Comparison of ENCODE assay signal across 8 cellular contexts in genomic region chr5:116574682-116575634, GRCh38. TPM values are rescaled to one million over a fixed set of nuclear protein-coding genes. Genes with fewer than 3 reads are reported as not detected.
A peak's percentile ranks its signal among the peaks of the same experiment; 100 is the strongest.
DNase-seq lines count a peak whose midpoint lies in the region; ATAC-seq and TF ChIP-seq lines count a peak whose summit lies in the region.

A gene with protein sequence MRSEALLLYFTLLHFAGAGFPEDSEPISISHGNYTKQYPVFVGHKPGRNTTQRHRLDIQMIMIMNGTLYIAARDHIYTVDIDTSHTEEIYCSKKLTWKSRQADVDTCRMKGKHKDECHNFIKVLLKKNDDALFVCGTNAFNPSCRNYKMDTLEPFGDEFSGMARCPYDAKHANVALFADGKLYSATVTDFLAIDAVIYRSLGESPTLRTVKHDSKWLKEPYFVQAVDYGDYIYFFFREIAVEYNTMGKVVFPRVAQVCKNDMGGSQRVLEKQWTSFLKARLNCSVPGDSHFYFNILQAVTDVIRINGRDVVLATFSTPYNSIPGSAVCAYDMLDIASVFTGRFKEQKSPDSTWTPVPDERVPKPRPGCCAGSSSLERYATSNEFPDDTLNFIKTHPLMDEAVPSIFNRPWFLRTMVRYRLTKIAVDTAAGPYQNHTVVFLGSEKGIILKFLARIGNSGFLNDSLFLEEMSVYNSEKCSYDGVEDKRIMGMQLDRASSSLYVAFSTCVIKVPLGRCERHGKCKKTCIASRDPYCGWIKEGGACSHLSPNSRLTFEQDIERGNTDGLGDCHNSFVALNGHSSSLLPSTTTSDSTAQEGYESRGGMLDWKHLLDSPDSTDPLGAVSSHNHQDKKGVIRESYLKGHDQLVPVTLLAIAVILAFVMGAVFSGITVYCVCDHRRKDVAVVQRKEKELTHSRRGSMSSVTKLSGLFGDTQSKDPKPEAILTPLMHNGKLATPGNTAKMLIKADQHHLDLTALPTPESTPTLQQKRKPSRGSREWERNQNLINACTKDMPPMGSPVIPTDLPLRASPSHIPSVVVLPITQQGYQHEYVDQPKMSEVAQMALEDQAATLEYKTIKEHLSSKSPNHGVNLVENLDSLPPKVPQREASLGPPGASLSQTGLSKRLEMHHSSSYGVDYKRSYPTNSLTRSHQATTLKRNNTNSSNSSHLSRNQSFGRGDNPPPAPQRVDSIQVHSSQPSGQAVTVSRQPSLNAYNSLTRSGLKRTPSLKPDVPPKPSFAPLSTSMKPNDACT (minus strand): TSS chr5:116574823. CDS start chr5:116504944, 69,879 bp downstream.

- no peaks in the 10 kb centered on the region for H3K27me3 ChIP-seq in NT2/D1 (ENCODE audit: insufficient read depth, insufficient read length)
- H3K27me3 ChIP-seq in heart right ventricle, result peaks cover 0 to 77% (median 18%) of the 10 kb centered on the region in 7 donors
- H3K27me3 ChIP-seq in uterus, result no peaks in the 10 kb centered on the region

- H3K36me3 ChIP-seq in NT2/D1 (ENCODE audit: insufficient read depth, insufficient read length, low read length), result peaks cover 17% of the 10 kb centered on the region
- no peaks in the 10 kb centered on the region for H3K36me3 ChIP-seq in heart right ventricle
- no peaks in the 10 kb centered on the region for H3K36me3 ChIP-seq in uterus

- ATAC-seq in GM21390 (IDR thresholded peaks at IDR 0.05; ENCODE audit: unreplicated experiment), result peak; percentile 56
- peak; percentile 86 to 95 (median 89) for ATAC-seq in heart right ventricle

- peak; percentile 73 to 85 for TF ChIP-seq POLR2A in uterus (IDR thresholded peaks at IDR 0.05)

- peak within 1 kb of the TSS; percentile 99 for H3K9ac ChIP-seq in NT2/D1 (ENCODE audit: insufficient read length, low read depth)

- WGBS in heart right ventricle, 2 donors, result 0 to 1% methylated on average over 61 of the region's 61 CpGs

- H3K27ac Mint-ChIP-seq in osteocyte (ENCODE audit: unreplicated experiment), result peak within 1 kb of the TSS; percentile 72

- H3K4me1 Mint-ChIP-seq in osteocyte (ENCODE audit: unreplicated experiment), result peaks cover 37% of the 10 kb centered on the region

- peak; percentile 90 for DNase-seq in DMS53 treated with DMSO at 0.1 percent for 48 hours (lab: John Stamatoyannopoulos, UW; ENCODE audit: unreplicated experiment)
- peak; percentile 76 for DNase-seq in HT-29 (ENCODE audit: low spot score)
- peak; percentile 94 for DNase-seq in NT2/D1 (ENCODE audit: low read depth, low spot score)
- peak; percentile 78 for DNase-seq in amniotic epithelial cell (ENCODE audit: low read depth)
- DNase-seq in heart right ventricle, result peak; percentile 92 to 93
- peak; percentile 95 for DNase-seq in osteocyte (ENCODE audit: extremely low spot score, unreplicated experiment)
- DNase-seq in uterus, result peak; percentile 84 to 85

- peaks cover 64% of the 10 kb centered on the region for H3K27me3 Mint-ChIP-seq in osteocyte (ENCODE audit: unreplicated experiment)

- intact Hi-C loops in heart right ventricle (cut with DNase I) (loop anchor here in 9 of 10 donors (2.0 to 10.0 kb wide), 6 partner anchors 52 to 440 kb away; no protein-coding TSS in a partner anchor), uterus (cut with DNase I; ENCODE audit: low total_unique reads) (no loop called here)

- no peaks in the 10 kb centered on the region for H3K9me3 Mint-ChIP-seq in osteocyte (ENCODE audit: unreplicated experiment)

- TF ChIP-seq CTCF in heart right ventricle (IDR thresholded peaks at IDR 0.05) (peak in 3 of 9 donors; percentile 12 to 27 (median 13)), osteocyte (IDR thresholded peaks at IDR 0.05) (peak; percentile 9), uterus (IDR thresholded peaks at IDR 0.05) (peak in 3 of 4 experiments; percentile 12 to 40 (median 12))

- H3K4me3 ChIP-seq in NT2/D1 (ENCODE audit: insufficient read length, low read depth) (peak within 1 kb of the TSS; percentile 97), heart right ventricle (peak within 1 kb of the TSS; percentile 54 to 85 (median 72)), uterus (peak within 1 kb of the TSS; percentile 49 to 54)

- H3K27ac ChIP-seq in heart right ventricle (peak within 1 kb of the TSS; percentile 51 to 91 (median 80)), uterus (peak within 1 kb of the TSS; percentile 67 to 83)

- H3K36me3 Mint-ChIP-seq in osteocyte (ENCODE audit: unreplicated experiment), result no peaks in the 10 kb centered on the region

- H3K4me1 ChIP-seq in NT2/D1 (ENCODE audit: insufficient read depth, insufficient read length) (no peaks in the 10 kb centered on the region), heart right ventricle (peaks cover 0 to 59% (median 38%) of the 10 kb centered on the region in 9 donors), uterus (no peaks in the 10 kb centered on the region)

- H3K9me3 ChIP-seq in NT2/D1 (ENCODE audit: insufficient read depth, low read length) (no peaks in the 10 kb centered on the region), heart right ventricle (no peaks in the 10 kb centered on the region), uterus (no peaks in the 10 kb centered on the region)

- H3K4me3 Mint-ChIP-seq in osteocyte (ENCODE audit: unreplicated experiment), result peak within 1 kb of the TSS; percentile 87

RNA-seq across cellular contexts. Expression of the gene that starts here (rescaled TPM):
- total RNA-seq in HT-29 (2014; rRNA removed; shearing (Covaris generic)), result 0.31 and 0.99 TPM in 2 replicates
- total RNA-seq in heart right ventricle (10 to 100 TPM in 2 of 10 donors, 1 to 10 TPM in 8; 2.9 to 11.3 (median 8.3) TPM), osteocyte (2.3 and 2.6 TPM in 2 replicates), uterus (100 to 1,000 TPM in 1 of 4 donors, 10 to 100 TPM in 3; 22.4 to 118 (median 48.7) TPM)
- polyA plus RNA-seq in heart right ventricle, result 1 to 10 TPM; 3.0 to 4.2 TPM

Comparison
In these comparisons a context has a peak if more than half of its experiments do, and no peak if none do; other contexts are left out.
1. Peak in every context shown above with its lines: DNase-seq, ATAC-seq, H3K4me3 ChIP-seq and H3K27ac ChIP-seq.
2. Peak in DNase-seq in HT-29; RNA of the gene not detected or under 1 TPM.